ENCODE assay signal across 9 cellular contexts in the genomic region with DNA sequence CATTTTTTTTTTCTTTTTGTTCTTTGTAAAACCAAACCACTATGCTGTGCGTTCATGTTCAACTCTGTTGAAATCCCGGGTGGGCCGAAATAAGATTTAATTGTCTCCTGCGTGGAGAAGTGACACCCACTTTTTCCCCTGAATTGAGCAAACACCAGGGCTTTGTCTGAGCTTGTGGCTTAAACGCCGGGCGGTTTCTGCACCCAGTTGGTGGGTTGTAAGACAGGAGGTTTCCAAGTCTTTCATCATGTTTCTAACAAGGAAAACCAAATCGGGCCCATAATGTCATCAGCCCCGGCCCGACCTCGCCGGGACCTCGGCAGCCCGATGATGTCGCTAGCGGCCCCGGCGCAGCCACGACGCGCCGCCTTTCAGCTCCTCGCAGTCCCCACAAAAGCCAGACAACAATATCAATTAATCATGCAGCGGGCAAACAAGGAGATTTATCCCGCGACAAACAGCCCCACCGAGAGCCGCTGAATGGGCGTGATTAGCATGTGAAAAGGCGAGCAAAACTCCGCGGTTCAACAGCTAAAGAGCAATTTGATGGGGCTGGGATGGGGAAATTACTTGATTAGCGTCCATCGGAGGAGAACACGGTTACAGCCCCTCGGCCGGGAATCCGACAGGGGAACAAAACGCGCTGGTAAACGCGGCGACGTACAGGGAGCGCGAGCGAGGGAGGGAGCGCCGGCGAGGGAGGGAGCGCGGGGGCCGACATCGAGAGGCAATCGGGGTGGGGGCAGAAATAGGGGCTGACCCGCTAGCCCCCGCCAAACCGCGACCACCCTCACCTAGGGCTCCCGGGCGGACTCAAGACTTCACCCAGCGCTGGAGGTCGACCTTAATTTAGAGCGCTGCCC. TPM values are rescaled to one million over a fixed set of nuclear protein-coding genes. Genes with fewer than 3 reads are reported as not detected.
A peak's percentile ranks its signal among the peaks of the same experiment; 100 is the strongest.
DNase-seq lines count a peak whose midpoint lies in the region; TF ChIP-seq lines count a peak whose summit lies in the region.
"Had no signal": no experiment of that assay in that cellular context is flagged by ENCODE, and none has a peak within 500 bp of the region (broad histone marks: within the 10 kb centered on the region; RNA-seq: fewer than 3 reads in every experiment).

No MANE protein-coding gene starts in this region.

- intact Hi-C loops in prostate gland (cut with DNase I) = no loop called here

- peak overlapping the region; percentile 92 for H3K27ac Mint-ChIP-seq in chondrocyte (ENCODE audit: unreplicated experiment)

- peak overlapping the region; percentile 73 for H3K4me3 Mint-ChIP-seq in chondrocyte (ENCODE audit: unreplicated experiment)

- TF ChIP-seq CTCF in chondrocyte (IDR thresholded peaks at IDR 0.05) = no peak
- TF ChIP-seq CTCF in prostate gland (IDR thresholded peaks at IDR 0.05) = no peak

- H3K9me3 Mint-ChIP-seq in chondrocyte (ENCODE audit: low read depth) = no peaks in the 10 kb centered on the region

- DNase-seq in NCI-H2029 treated with DMSO at 0.1 percent for 48 hours (lab: John Stamatoyannopoulos, UW) (peak; percentile 16), NCI-H2029 (lab: John Stamatoyannopoulos, UW) (no peak), NOMO-1 treated with dmso at 0.1 percent for 144 hours (lab: John Stamatoyannopoulos, UW; ENCODE audit: unreplicated experiment) (peak; percentile 83), chondrocyte (ENCODE audit: low spot score) (no peak), prostate gland (ENCODE audit: low spot score) (no peak), SW 1271 (lab: John Stamatoyannopoulos, UW) (no peak), GM03348 (ENCODE audit: low spot score) (no peak)

- no peak overlapping the region for H3K9ac ChIP-seq in muscle layer of colon (ENCODE audit: low read length)

- H3K4me1 Mint-ChIP-seq in chondrocyte (ENCODE audit: low read depth) = peaks cover 24% of the 10 kb centered on the region

- H3K27ac ChIP-seq in muscle layer of colon (ENCODE audit: low read depth, low read length) (no peak overlapping the region), prostate gland (no peak overlapping the region)

- H3K36me3 Mint-ChIP-seq in chondrocyte (ENCODE audit: low read depth) = peaks cover 2% of the 10 kb centered on the region

- TF ChIP-seq POLR2A in prostate gland (IDR thresholded peaks at IDR 0.05) = no peak

- H3K4me3 ChIP-seq in muscle layer of colon (ENCODE audit: low read depth in 1 of 2, low read length in 2 of 2) (peak overlapping the region; percentile 9 to 26), prostate gland (no peak overlapping the region)

- no peaks in the 10 kb centered on the region for H3K36me3 ChIP-seq in muscle layer of colon (ENCODE audit: insufficient read depth, low read length)
- H3K36me3 ChIP-seq in prostate gland = no peaks in the 10 kb centered on the region

- H3K27me3 ChIP-seq in muscle layer of colon (ENCODE audit: control insufficient read depth in 1 of 2, insufficient read depth in 2 of 2, low read length in 2 of 2) (peaks cover 73 to 98% of the 10 kb centered on the region in 2 donors), prostate gland (replicated peaks; ENCODE audit: insufficient read depth) (peaks cover 63% of the 10 kb centered on the region)

- H3K4me1 ChIP-seq in muscle layer of colon (ENCODE audit: insufficient read depth, low read length) = peaks cover 28% of the 10 kb centered on the region
- H3K4me1 ChIP-seq in prostate gland (replicated peaks) = no peaks in the 10 kb centered on the region

- 3% methylated on average over 64 of the region's 64 CpGs for WGBS in prostate gland

- H3K27me3 Mint-ChIP-seq in chondrocyte (ENCODE audit: low read depth) = peaks cover 82% of the 10 kb centered on the region

- H3K9me3 ChIP-seq in muscle layer of colon (ENCODE audit: low read length) (peaks cover 4% of the 10 kb centered on the region), prostate gland (no peaks in the 10 kb centered on the region)

RNA-seq across cellular contexts. Expression of a gene that starts 5.3 kb away (rescaled TPM):
- total RNA-seq in chondrocyte (not detected in 3 replicates), prostate gland (not detected)
- total RNA-seq: T-helper 2 cell treated with Interferon-gamma antibody and Interleukin-4, amounts not matched to agents 100 ng/mL and 5 ng/mL, for 36 hours had no signal

RNA-seq across cellular contexts. Expression of a gene that starts 25.1 kb away (rescaled TPM):
- 12.2 to 15.4 TPM (median 13.8 TPM) in 3 replicates for total RNA-seq in chondrocyte
- total RNA-seq in prostate gland = 10 to 100 TPM; 39.9 to 41.0 TPM

Comparison
In these comparisons a context has a peak if more than half of its experiments do, and no peak if none do; other contexts are left out.
1. DNase-seq: peak in NCI-H2029 treated with DMSO at 0.1 percent for 48 hours (single experiment) and NOMO-1 treated with dmso at 0.1 percent for 144 hours (single experiment); none in NCI-H2029 (single experiment), chondrocyte (single experiment), prostate gland (single experiment), SW 1271 (0 of 2) and GM03348 (single experiment).
2. H3K4me3 ChIP-seq: peak in muscle layer of colon (2 of 2); none in prostate gland (0 of 2).